Comparison of ENCODE assay signal across 16 cellular contexts in genomic region chr15:82870727-82871576, GRCh38.
DNase-seq lines count a peak whose midpoint lies in the region; ATAC-seq and TF ChIP-seq lines count a peak whose summit lies in the region.
"Had no signal": no experiment of that assay in that cellular context is flagged by ENCODE, and none has a peak within 500 bp of the region (broad histone marks: within the 10 kb centered on the region; RNA-seq: fewer than 3 reads in every experiment).

No MANE protein-coding gene starts in this region.

- no peaks in the 10 kb centered on the region for H3K27me3 Mint-ChIP-seq in stimulated activated memory B cell treated with anti-CD40 and anti-IgM and Interleukin-4, amounts not matched to agents 10 μg/mL and 1 μg/mL and 100 μg/mL, for 72 hours

- H3K4me1 Mint-ChIP-seq in stimulated activated memory B cell treated with anti-CD40 and anti-IgM and Interleukin-4, amounts not matched to agents 10 μg/mL and 1 μg/mL and 100 μg/mL, for 72 hours, result peaks cover 23% of the 10 kb centered on the region
- H3K4me1 Mint-ChIP-seq: CD4-positive, CD25-positive, alpha-beta regulatory T cell had no signal

- peak overlapping the region; percentile 1 for H3K27ac Mint-ChIP-seq in stimulated activated memory B cell treated with anti-CD40 and anti-IgM and Interleukin-4, amounts not matched to agents 10 μg/mL and 1 μg/mL and 100 μg/mL, for 72 hours
- H3K27ac Mint-ChIP-seq: activated CD8-positive, alpha-beta T cell treated with anti-CD3 and anti-CD28 coated beads, Interleukin-2, amount 10 ng/mL, durations not matched to agents 7 days and 5 days; CD4-positive, CD25-positive, alpha-beta regulatory T cell had no signal

- peak; percentile 45 for ATAC-seq in stimulated activated memory B cell treated with anti-CD40 and anti-IgM and Interleukin-4, amounts not matched to agents 10 μg/mL and 1 μg/mL and 100 μg/mL, for 72 hours
- ATAC-seq in stimulated activated naive CD8-positive, alpha-beta T cell treated with anti-CD3 and anti-CD28 coated beads, Interleukin-15, Interleukin-2, amounts not matched to agents 100 U/mL and 50 U/mL, for 24 hours, result no peak
- ATAC-seq in HG03159 (IDR thresholded peaks at IDR 0.05; ENCODE audit: unreplicated experiment), result no peak
- ATAC-seq in GM19395 (IDR thresholded peaks at IDR 0.05; ENCODE audit: unreplicated experiment), result no peak
- ATAC-seq: activated CD8-positive, alpha-beta T cell treated with anti-CD3 and anti-CD28 coated beads, Interleukin-2, amount 10 ng/mL, durations not matched to agents 7 days and 5 days had no signal

- no peak overlapping the region for H3K4me3 Mint-ChIP-seq in stimulated activated memory B cell treated with anti-CD40 and anti-IgM and Interleukin-4, amounts not matched to agents 10 μg/mL and 1 μg/mL and 100 μg/mL, for 72 hours
- H3K4me3 Mint-ChIP-seq: activated CD8-positive, alpha-beta T cell treated with anti-CD3 and anti-CD28 coated beads, Interleukin-2, amount 10 ng/mL, durations not matched to agents 7 days and 5 days; CD4-positive, CD25-positive, alpha-beta regulatory T cell had no signal

- peaks cover 51% of the 10 kb centered on the region for H3K36me3 Mint-ChIP-seq in stimulated activated memory B cell treated with anti-CD40 and anti-IgM and Interleukin-4, amounts not matched to agents 10 μg/mL and 1 μg/mL and 100 μg/mL, for 72 hours
- H3K36me3 Mint-ChIP-seq: CD4-positive, CD25-positive, alpha-beta regulatory T cell had no signal

- no peaks in the 10 kb centered on the region for H3K9me3 Mint-ChIP-seq in stimulated activated memory B cell treated with anti-CD40 and anti-IgM and Interleukin-4, amounts not matched to agents 10 μg/mL and 1 μg/mL and 100 μg/mL, for 72 hours

- DNase-seq in SIG-M5 treated with dmso at 0.1 percent for 504 hours (lab: John Stamatoyannopoulos, UW; ENCODE audit: unreplicated experiment) (peak; percentile 43), SIG-M5 (lab: John Stamatoyannopoulos, UW) (no peak), NOMO-1 treated with dmso at 0.1 percent for 144 hours (lab: John Stamatoyannopoulos, UW; ENCODE audit: unreplicated experiment) (peak; percentile 83), erythroblast (lab: John Stamatoyannopoulos, UW) (peak; percentile 26 to 46)
- DNase-seq in stimulated activated naive CD8-positive, alpha-beta T cell treated with anti-CD3 and anti-CD28 coated beads, Interleukin-15, Interleukin-2, amounts not matched to agents 100 U/mL and 50 U/mL, for 24 hours, result no peak
- DNase-seq: activated CD8-positive, alpha-beta T cell treated with anti-CD3 and anti-CD28 coated beads, Interleukin-2, amount 10 ng/mL, durations not matched to agents 7 days and 5 days; CD4-positive, CD25-positive, alpha-beta regulatory T cell; central memory CD4-positive, alpha-beta T cell; DND-41; NCI-H1417 treated with DMSO at 0.1 percent for 48 hours; NCI-H226; nucleus accumbens; transverse colon had no signal

- TF ChIP-seq POLR2A in erythroblast (IDR thresholded peaks at IDR 0.05; ENCODE audit: low read length), result no peak

Comparison
In these comparisons a context has a peak if more than half of its experiments do, and no peak if none do; other contexts are left out.
1. DNase-seq: peak in SIG-M5 treated with dmso at 0.1 percent for 504 hours (single experiment), NOMO-1 treated with dmso at 0.1 percent for 144 hours (single experiment) and erythroblast (2 of 2); none in SIG-M5 (single experiment) and stimulated activated naive CD8-positive, alpha-beta T cell treated with anti-CD3 and anti-CD28 coated beads, Interleukin-15, Interleukin-2, amounts not matched to agents 100 U/mL and 50 U/mL, for 24 hours (single experiment).